In the genomic region with DNA sequence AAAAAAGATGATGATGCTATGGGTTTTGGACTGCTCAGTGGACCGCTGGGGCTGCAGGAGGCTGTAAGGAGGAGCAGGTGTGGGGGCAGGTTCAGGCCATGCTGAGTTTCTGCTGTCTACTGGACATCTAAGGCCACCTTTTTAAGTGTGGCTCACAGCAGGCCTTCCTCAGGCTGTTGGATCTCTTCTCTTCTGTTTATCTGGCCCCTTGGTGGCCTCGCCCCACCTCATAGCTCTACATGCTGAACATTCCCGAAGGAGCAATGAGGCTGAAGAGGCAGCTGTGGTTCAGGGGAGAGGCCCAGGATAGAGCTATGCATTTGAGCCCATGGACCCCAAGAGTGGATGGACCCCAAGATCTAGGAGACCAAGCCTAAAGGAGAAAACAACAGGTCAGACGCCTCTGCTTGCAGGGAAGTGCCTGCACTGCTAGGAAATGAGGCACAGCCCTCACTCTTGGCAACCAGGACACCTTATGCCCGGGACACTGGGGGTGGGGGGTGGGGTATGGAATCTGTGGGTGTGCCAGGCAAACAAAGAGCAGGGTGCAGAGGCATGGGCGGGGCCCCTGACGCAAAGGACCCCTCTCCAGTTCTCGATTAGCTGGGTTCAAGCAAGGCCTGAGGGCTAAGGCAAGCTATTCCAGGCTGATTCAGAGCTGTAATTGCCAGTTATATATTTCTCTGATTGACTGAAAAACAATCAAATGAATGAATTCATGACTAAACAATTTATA, we compare ENCODE assay signal across 1 cellular context.
TF ChIP-seq lines count a peak whose summit lies in the region.

No MANE protein-coding gene starts in this region.

TF ChIP-seq in WTC11, 78 proteins besides CTCF, POLR2A, EP300 and RAD21 (continued from another document):
- TF ChIP-seq, protein P1, sequence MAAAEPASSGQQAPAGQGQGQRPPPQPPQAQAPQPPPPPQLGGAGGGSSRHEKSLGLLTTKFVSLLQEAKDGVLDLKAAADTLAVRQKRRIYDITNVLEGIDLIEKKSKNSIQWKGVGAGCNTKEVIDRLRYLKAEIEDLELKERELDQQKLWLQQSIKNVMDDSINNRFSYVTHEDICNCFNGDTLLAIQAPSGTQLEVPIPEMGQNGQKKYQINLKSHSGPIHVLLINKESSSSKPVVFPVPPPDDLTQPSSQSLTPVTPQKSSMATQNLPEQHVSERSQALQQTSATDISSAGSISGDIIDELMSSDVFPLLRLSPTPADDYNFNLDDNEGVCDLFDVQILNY (CRISPR knock-in tag; IDR thresholded peaks at IDR 0.05) = no peak
- TF ChIP-seq NR1H2 (CRISPR knock-in tag; IDR thresholded peaks at IDR 0.05) (no peak), JAZF1 (CRISPR knock-in tag; IDR thresholded peaks at IDR 0.05) (no peak)
